Comparison of ENCODE assay signal across 1 cellular context in genomic region chr10:75450062-75450429, GRCh38.
TF ChIP-seq lines count a peak whose summit lies in the region.

No MANE protein-coding gene starts in this region.

TF ChIP-seq in WTC11, 78 proteins besides CTCF, POLR2A, EP300 and RAD21 (continued from another document):
- TF ChIP-seq PRDM15 (CRISPR knock-in tag; IDR thresholded peaks at IDR 0.05) (no peak), ZSCAN18 (CRISPR knock-in tag; IDR thresholded peaks at IDR 0.05) (no peak), ARID4B (CRISPR knock-in tag; IDR thresholded peaks at IDR 0.05; ENCODE audit: borderline replicate concordance) (no peak), CREM (CRISPR knock-in tag; IDR thresholded peaks at IDR 0.05) (no peak), KAT7 (CRISPR knock-in tag; IDR thresholded peaks at IDR 0.05; ENCODE audit: borderline replicate concordance) (no peak), ZNF317 (CRISPR knock-in tag; IDR thresholded peaks at IDR 0.05; ENCODE audit: borderline replicate concordance, low read depth) (no peak), FOXK1 (CRISPR knock-in tag; IDR thresholded peaks at IDR 0.05) (no peak)
